Comparison of ENCODE assay signal across 28 cellular contexts in genomic region chr16:23406546-23407240, GRCh38.
"Had no signal": no experiment of that assay in that cellular context is flagged by ENCODE, and none has a peak within 500 bp of the region (broad histone marks: within the 10 kb centered on the region; RNA-seq: fewer than 3 reads in every experiment).

No MANE protein-coding gene starts in this region.

- H2AFZ ChIP-seq: hepatocyte had no signal

- H3K79me2 ChIP-seq: hepatocyte had no signal

- H3K27me3 Mint-ChIP-seq: activated B cell treated with CpG ODN at 0.5 μM for 24 hours; activated CD4-positive, alpha-beta T cell treated with anti-CD3 and anti-CD28 coated beads for 36 hours; activated naive CD8-positive, alpha-beta T cell; activated T-cell treated with anti-CD3 and anti-CD28 coated beads, Interleukin-2, amount 50 U/mL, for 24 hours; central memory CD8-positive, alpha-beta T cell; effector memory CD8-positive, alpha-beta T cell; naive thymus-derived CD8-positive, alpha-beta T cell; stimulated activated naive CD8-positive, alpha-beta T cell treated with anti-CD3 and anti-CD28 coated beads, Interleukin-15, Interleukin-2, amounts not matched to agents 100 ng/mL and 50 ng/mL, for 24 hours had no signal

- H3K4me3 ChIP-seq: breast epithelium, esophagus squamous epithelium, hepatocyte, lower lobe of right lung, psoas muscle, right atrium auricular region, thyroid gland had no signal

- H3K36me3 ChIP-seq: breast epithelium had no signal

- H3K4me1 ChIP-seq: breast epithelium, foreskin keratinocyte, lower lobe of right lung, psoas muscle, right atrium auricular region had no signal

- FAIRE-seq: astrocyte, colon had no signal

- H3K27me3 ChIP-seq: breast epithelium, esophagus squamous epithelium, foreskin keratinocyte, hepatocyte, right atrium auricular region, thyroid gland had no signal

- H3K4me3 Mint-ChIP-seq: activated B cell treated with CpG ODN at 0.5 μM for 24 hours; activated CD4-positive, alpha-beta T cell treated with anti-CD3 and anti-CD28 coated beads for 36 hours; activated naive CD8-positive, alpha-beta T cell; activated T-cell treated with anti-CD3 and anti-CD28 coated beads, Interleukin-2, amount 50 U/mL, for 24 hours; central memory CD8-positive, alpha-beta T cell; effector memory CD8-positive, alpha-beta T cell; immature natural killer cell; naive thymus-derived CD8-positive, alpha-beta T cell; stimulated activated naive CD8-positive, alpha-beta T cell treated with anti-CD3 and anti-CD28 coated beads, Interleukin-15, Interleukin-2, amounts not matched to agents 100 ng/mL and 50 ng/mL, for 24 hours had no signal

- H3K27ac Mint-ChIP-seq: activated B cell treated with CpG ODN at 0.5 μM for 24 hours; activated naive CD8-positive, alpha-beta T cell; activated T-cell treated with anti-CD3 and anti-CD28 coated beads, Interleukin-2, amount 50 U/mL, for 24 hours; activated T-helper 2 cell treated with anti-CD3 and anti-CD28 coated beads, Interferon-gamma antibody, Interleukin-2, Interleukin-4, amounts not matched to agents 10 μg/mL and 5 μg/mL and 100 μg/mL, durations not matched to agents 14 hours and 24 hours and 36 hours; effector memory CD8-positive, alpha-beta T cell; naive thymus-derived CD8-positive, alpha-beta T cell; stimulated activated naive CD8-positive, alpha-beta T cell treated with anti-CD3 and anti-CD28 coated beads, Interleukin-15, Interleukin-2, amounts not matched to agents 100 ng/mL and 50 ng/mL, for 24 hours had no signal

- H3K4me2 ChIP-seq: hepatocyte had no signal

- H3K4me1 Mint-ChIP-seq: activated B cell treated with CpG ODN at 0.5 μM for 24 hours; activated CD4-positive, alpha-beta T cell treated with anti-CD3 and anti-CD28 coated beads for 36 hours; central memory CD8-positive, alpha-beta T cell; immature natural killer cell; naive thymus-derived CD8-positive, alpha-beta T cell had no signal

- DNase-seq: activated B cell treated with CpG ODN at 0.5 μM for 24 hours; activated CD4-positive, alpha-beta T cell treated with anti-CD3 and anti-CD28 coated beads for 36 hours; activated CD4-positive, alpha-beta T cell treated with anti-CD3 and anti-CD28 coated beads, Interleukin-2, amount 50 U/mL, for 4 hours; activated CD8-positive, alpha-beta memory T cell treated with anti-CD3 and anti-CD28 coated beads for 24 hours; activated CD8-positive, alpha-beta memory T cell treated with anti-CD3 and anti-CD28 coated beads, Interleukin-2, amount 50 U/mL, for 4 hours; activated naive CD4-positive, alpha-beta T cell; activated T-cell treated with anti-CD3 and anti-CD28 coated beads, Interleukin-2, amount 50 U/mL, for 24 hours; effector memory CD8-positive, alpha-beta T cell; esophagus squamous epithelium; foreskin keratinocyte; immature natural killer cell; lower lobe of right lung; mesendoderm; naive thymus-derived CD8-positive, alpha-beta T cell; psoas muscle; stimulated activated CD4-positive, alpha-beta T cell treated with anti-CD3 and anti-CD28 coated beads, Interleukin-1b, Interleukin-23, amount 100 ng/mL, for 48 hours; T1000; thyroid gland had no signal

- H3K9me3 Mint-ChIP-seq: activated B cell treated with CpG ODN at 0.5 μM for 24 hours; activated T-cell treated with anti-CD3 and anti-CD28 coated beads, Interleukin-2, amount 50 U/mL, for 24 hours; activated T-helper 2 cell treated with anti-CD3 and anti-CD28 coated beads, Interferon-gamma antibody, Interleukin-2, Interleukin-4, amounts not matched to agents 10 μg/mL and 5 μg/mL and 100 μg/mL, durations not matched to agents 14 hours and 24 hours and 36 hours; central memory CD8-positive, alpha-beta T cell; effector memory CD8-positive, alpha-beta T cell; immature natural killer cell; naive thymus-derived CD8-positive, alpha-beta T cell; stimulated activated naive CD8-positive, alpha-beta T cell treated with anti-CD3 and anti-CD28 coated beads, Interleukin-15, Interleukin-2, amounts not matched to agents 100 ng/mL and 50 ng/mL, for 24 hours had no signal

- H3K9me3 ChIP-seq: breast epithelium, esophagus squamous epithelium, lower lobe of right lung, psoas muscle, right atrium auricular region, thyroid gland had no signal

- ATAC-seq: activated CD4-positive, alpha-beta T cell treated with anti-CD3 and anti-CD28 coated beads for 36 hours; effector memory CD8-positive, alpha-beta T cell; foreskin keratinocyte; left lobe of liver; lower lobe of right lung; naive thymus-derived CD8-positive, alpha-beta T cell; psoas muscle had no signal

- H3K27ac ChIP-seq: esophagus squamous epithelium, foreskin keratinocyte, hepatocyte, lower lobe of right lung, psoas muscle, right atrium auricular region had no signal
